ENCODE assay signal across 8 cellular contexts in the genomic region with DNA sequence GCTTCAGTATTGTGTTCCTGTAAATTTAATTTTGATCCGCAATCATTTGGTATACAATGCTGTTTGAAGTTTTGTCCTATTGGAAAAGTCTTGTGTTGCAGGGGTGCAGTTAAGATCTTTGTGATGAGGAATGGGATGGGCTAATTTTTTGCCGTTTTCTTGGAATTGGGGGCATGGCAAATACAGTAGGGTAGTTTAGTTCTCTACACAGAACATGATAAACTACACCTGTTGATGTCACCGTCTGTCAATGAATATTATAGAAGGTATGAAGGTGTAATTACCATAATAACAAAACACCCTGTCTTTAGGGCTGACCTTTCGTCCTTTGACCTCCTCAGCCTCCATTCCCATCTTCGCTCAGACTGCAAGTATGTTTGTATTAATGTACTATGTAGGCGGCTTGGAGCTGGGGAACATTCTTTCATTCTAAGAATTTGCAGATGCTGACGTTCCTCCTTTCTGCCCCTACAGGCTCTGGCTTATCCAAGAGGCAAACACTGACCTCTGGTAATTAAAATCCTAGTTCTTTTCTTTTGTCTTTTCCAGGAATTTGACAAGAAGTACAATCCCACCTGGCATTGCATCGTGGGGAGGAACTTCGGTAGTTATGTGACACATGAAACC. TPM values are rescaled to one million over a fixed set of nuclear protein-coding genes. Genes with fewer than 3 reads are reported as not detected.
DNase-seq lines count a peak whose midpoint lies in the region; ATAC-seq, FAIRE-seq and TF ChIP-seq lines count a peak whose summit lies in the region.

No MANE protein-coding gene starts in this region.

- H3K9ac ChIP-seq in iPS-20b (ENCODE audit: low read depth, low read length) = peak overlapping the region; percentile 92; the same call in 1 of the 2 replicates

- no peaks in the 10 kb centered on the region for H3K9me3 Mint-ChIP-seq in activated CD4-positive, alpha-beta T cell treated with anti-CD3 and anti-CD28 coated beads for 36 hours (ENCODE audit: low read depth)
- H3K9me3 Mint-ChIP-seq in activated naive CD8-positive, alpha-beta T cell treated with anti-CD3 and anti-CD28 coated beads, Interleukin-2, amount 50 U/mL, for 24 hours = no peaks in the 10 kb centered on the region

- 26% methylated on average over 9 of the region's 9 CpGs for WGBS in suprapubic skin

- CTCF ChIA-PET in activated CD4-positive, alpha-beta T cell treated with anti-CD3 and anti-CD28 coated beads for 36 hours (lab: Charles Lee) = interaction anchor here (0.7 to 2.3 kb wide), 5 partner anchors 22 to 358 kb away, joined by 3 to 7 read pairs (median 4); no protein-coding TSS in a partner anchor

- H3K4me1 ChIP-seq in iPS-20b (ENCODE audit: insufficient read depth, low read length) (peaks cover 13% of the 10 kb centered on the region; the same call in 1 of the 2 replicates), suprapubic skin (peaks cover 27% of the 10 kb centered on the region), mucosa of descending colon (ENCODE audit: low read depth) (peaks cover 14% of the 10 kb centered on the region)

- FAIRE-seq in GM12891 (lab: Jason Lieb, UNC) = no peak

- H3K27me3 ChIP-seq in iPS-20b (ENCODE audit: insufficient read depth, low read length) (no peaks in the 10 kb centered on the region), suprapubic skin (no peaks in the 10 kb centered on the region)

- no peak for TF ChIP-seq EP300 in suprapubic skin (IDR thresholded peaks at IDR 0.05)

- peak overlapping the region; percentile 75 for H3K27ac Mint-ChIP-seq in activated CD4-positive, alpha-beta T cell treated with anti-CD3 and anti-CD28 coated beads for 36 hours
- peak overlapping the region; percentile 94 for H3K27ac Mint-ChIP-seq in activated naive CD8-positive, alpha-beta T cell treated with anti-CD3 and anti-CD28 coated beads, Interleukin-2, amount 50 U/mL, for 24 hours

- H3K4me1 Mint-ChIP-seq in activated CD4-positive, alpha-beta T cell treated with anti-CD3 and anti-CD28 coated beads for 36 hours = peaks cover 32% of the 10 kb centered on the region
- peaks cover 24% of the 10 kb centered on the region for H3K4me1 Mint-ChIP-seq in activated naive CD8-positive, alpha-beta T cell treated with anti-CD3 and anti-CD28 coated beads, Interleukin-2, amount 50 U/mL, for 24 hours

- peaks cover 28% of the 10 kb centered on the region for H3K36me3 Mint-ChIP-seq in activated CD4-positive, alpha-beta T cell treated with anti-CD3 and anti-CD28 coated beads for 36 hours (ENCODE audit: low read depth)
- H3K36me3 Mint-ChIP-seq in activated naive CD8-positive, alpha-beta T cell treated with anti-CD3 and anti-CD28 coated beads, Interleukin-2, amount 50 U/mL, for 24 hours (ENCODE audit: low read depth) = peaks cover 30% of the 10 kb centered on the region

- intact Hi-C loops in activated CD4-positive, alpha-beta T cell treated with anti-CD3 and anti-CD28 coated beads for 36 hours (cut with DNase I, micrococcal nuclease) = loop anchor here (2.0 kb wide), 3 partner anchors 31 to 59 kb away; partner anchors contain the start of genes COQ5 (in 1 of the 2), COX6A1 (in 1 of the 2), GATC (in 1 of the 2) and TRIAP1 (in 1 of the 2)
- intact Hi-C loops in mucosa of descending colon (cut with DNase I, micrococcal nuclease) = loop anchor here in 1 of 2 donors (5.0 kb wide), 1 partner anchor 40 kb away; no protein-coding TSS in a partner anchor

- H3K27ac ChIP-seq in iPS-20b (ENCODE audit: low read length) (no peak overlapping the region), suprapubic skin (no peak overlapping the region)

- peak overlapping the region; percentile 91 for H3K4me3 Mint-ChIP-seq in activated CD4-positive, alpha-beta T cell treated with anti-CD3 and anti-CD28 coated beads for 36 hours
- H3K4me3 Mint-ChIP-seq in activated naive CD8-positive, alpha-beta T cell treated with anti-CD3 and anti-CD28 coated beads, Interleukin-2, amount 50 U/mL, for 24 hours = peak overlapping the region; percentile 96

- H3K27me3 Mint-ChIP-seq in activated CD4-positive, alpha-beta T cell treated with anti-CD3 and anti-CD28 coated beads for 36 hours = no peaks in the 10 kb centered on the region
- peaks cover 2% of the 10 kb centered on the region for H3K27me3 Mint-ChIP-seq in activated naive CD8-positive, alpha-beta T cell treated with anti-CD3 and anti-CD28 coated beads, Interleukin-2, amount 50 U/mL, for 24 hours

- TF ChIP-seq CTCF in suprapubic skin (IDR thresholded peaks at IDR 0.05) (no peak), mucosa of descending colon (IDR thresholded peaks at IDR 0.05) (no peak)

- H3K4me3 ChIP-seq in iPS-20b (ENCODE audit: low read length) (peak overlapping the region; percentile 88), suprapubic skin (peak overlapping the region; percentile 91), mucosa of descending colon (no peak overlapping the region)

- no peak for DNase-seq in activated CD4-positive, alpha-beta T cell treated with anti-CD3 and anti-CD28 coated beads for 36 hours
- DNase-seq in activated CD4-positive, alpha-beta T cell treated with anti-CD3 and anti-CD28 coated beads for 4 hours = no peak
- no peak for DNase-seq in activated naive CD8-positive, alpha-beta T cell treated with anti-CD3 and anti-CD28 coated beads, Interleukin-2, amount 50 U/mL, for 24 hours
- DNase-seq in suprapubic skin (ENCODE audit: low spot score in 2 of 2) = no peak
- no peak for DNase-seq in GM12891 (ENCODE audit: insufficient read length, low spot score)
- DNase-seq in mucosa of descending colon = no peak

- POLR2A ChIA-PET in activated CD4-positive, alpha-beta T cell treated with anti-CD3 and anti-CD28 coated beads for 36 hours (lab: Charles Lee) = no interaction called here

- H3K9me3 ChIP-seq in iPS-20b (ENCODE audit: insufficient read depth, low read depth, low read length) (no peaks in the 10 kb centered on the region), suprapubic skin (no peaks in the 10 kb centered on the region), mucosa of descending colon (no peaks in the 10 kb centered on the region)

- TF ChIP-seq POLR2A in suprapubic skin (IDR thresholded peaks at IDR 0.05) (no peak), GM12891 (IDR thresholded peaks at IDR 0.05; ENCODE audit: low read depth, low read length) (no peak)

- no peak for ATAC-seq in activated CD4-positive, alpha-beta T cell treated with anti-CD3 and anti-CD28 coated beads for 36 hours
- ATAC-seq in activated naive CD8-positive, alpha-beta T cell treated with anti-CD3 and anti-CD28 coated beads, Interleukin-2, amount 50 U/mL, for 24 hours = no peak
- ATAC-seq in mucosa of descending colon (no peak), GM18867 (IDR thresholded peaks at IDR 0.05; ENCODE audit: unreplicated experiment) (no peak)

- H3K36me3 ChIP-seq in iPS-20b (ENCODE audit: insufficient read depth, low read depth, low read length) (peaks cover 33% of the 10 kb centered on the region), suprapubic skin (peaks cover 27% of the 10 kb centered on the region), mucosa of descending colon (ENCODE audit: low read depth) (no peaks in the 10 kb centered on the region)

TF ChIP-seq in GM12891, 5 proteins besides CTCF, POLR2A, EP300 and RAD21:
- no peak for TF ChIP-seq POU2F2 (IDR thresholded peaks at IDR 0.05; ENCODE audit: low read depth, low read length)
- no peak for TF ChIP-seq PAX5 (IDR thresholded peaks at IDR 0.05; ENCODE audit: insufficient read depth, low read length, severe bottlenecking)
- TF ChIP-seq POLR2AphosphoS5 (IDR thresholded peaks at IDR 0.05; ENCODE audit: low read depth, low read length) = no peak
- TF ChIP-seq SPI1 (IDR thresholded peaks at IDR 0.05; ENCODE audit: low read depth, low read length) = no peak
- TF ChIP-seq TAF1 (IDR thresholded peaks at IDR 0.05; ENCODE audit: low read depth, low read length) = no peak

RNA-seq across cellular contexts. Expression of gene DYNLL1, which starts 1.7 kb away (rescaled TPM):
- total RNA-seq in activated CD4-positive, alpha-beta T cell treated with anti-CD3 and anti-CD28 coated beads for 36 hours = 100 to 1,000 TPM; 166 to 169 TPM
- 100 to 1,000 TPM; 167 to 493 (median 469) TPM for total RNA-seq in suprapubic skin
- 288 TPM for polyA plus RNA-seq in GM12891 (2012; ENCODE audit: low read depth, missing spikeins)
- total RNA-seq in mucosa of descending colon = 100 to 1,000 TPM; 309 to 343 (median 309) TPM

RNA-seq across cellular contexts. Expression of gene SRSF9, which starts 28.1 kb away (rescaled TPM):
- 100 to 1,000 TPM; 140 to 209 TPM for total RNA-seq in activated CD4-positive, alpha-beta T cell treated with anti-CD3 and anti-CD28 coated beads for 36 hours
- 10 to 100 TPM; 51.5 to 98.5 (median 73.0) TPM for total RNA-seq in suprapubic skin
- polyA plus RNA-seq in GM12891 (2012; ENCODE audit: low read depth, missing spikeins) = 146 TPM
- 100 to 1,000 TPM; 117 to 140 (median 139) TPM for total RNA-seq in mucosa of descending colon

RNA-seq across cellular contexts. Expression of gene COQ5, which starts 31.3 kb away (rescaled TPM):
- 10 to 100 TPM; 31.3 to 32.6 TPM for total RNA-seq in activated CD4-positive, alpha-beta T cell treated with anti-CD3 and anti-CD28 coated beads for 36 hours
- total RNA-seq in suprapubic skin (10 to 100 TPM; 14.9 to 18.7 (median 18.0) TPM), mucosa of descending colon (10 to 100 TPM; 22.8 to 30.0 (median 29.5) TPM)
- polyA plus RNA-seq in GM12891 (2012; ENCODE audit: low read depth, missing spikeins) = 39.8 TPM

RNA-seq across cellular contexts. Expression of gene RNF10, which starts 36.5 kb away (rescaled TPM):
- total RNA-seq in activated CD4-positive, alpha-beta T cell treated with anti-CD3 and anti-CD28 coated beads for 36 hours = 100 to 1,000 TPM; 177 to 184 TPM
- total RNA-seq in suprapubic skin = 100 to 1,000 TPM in 3 of 4 donors, 10 to 100 TPM in 1; 98.2 to 206 (median 163) TPM
- 75.8 TPM for polyA plus RNA-seq in GM12891 (2012; ENCODE audit: low read depth, missing spikeins)
- total RNA-seq in mucosa of descending colon = 100 to 1,000 TPM; 158 to 300 (median 237) TPM

RNA-seq across cellular contexts. Expression of gene GATC, which starts 51.4 kb away (rescaled TPM):
- 10 to 100 TPM; 26.3 to 36.3 TPM for total RNA-seq in activated CD4-positive, alpha-beta T cell treated with anti-CD3 and anti-CD28 coated beads for 36 hours
- total RNA-seq in suprapubic skin = 10 to 100 TPM; 17.5 to 27.8 (median 21.0) TPM
- 11.3 TPM for polyA plus RNA-seq in GM12891 (2012; ENCODE audit: low read depth, missing spikeins)
- total RNA-seq in mucosa of descending colon = 10 to 100 TPM; 20.6 to 29.5 (median 26.8) TPM
